8 cellular contexts compared by ENCODE assay signal in genomic region chr4:174217273-174218126, GRCh38.
DNase-seq lines count a peak whose midpoint lies in the region; ATAC-seq, FAIRE-seq and TF ChIP-seq lines count a peak whose summit lies in the region.

No MANE protein-coding gene starts in this region.

- no peak for TF ChIP-seq EP300 in stomach (IDR thresholded peaks at IDR 0.05)

- intact Hi-C loops in A673 (cut with micrococcal nuclease; ENCODE audit: unreplicated experiment) (no loop called here), stomach (cut with DNase I; ENCODE audit: low total_unique reads) (no loop called here)

- no peak for FAIRE-seq in frontal cortex (lab: Jason Lieb, UNC)

- POLR2A ChIA-PET in A673 (lab: Charles Lee; ENCODE audit: low non-redundant PET), result no interaction called here

- H3K9ac ChIP-seq in adipocyte (ENCODE audit: low read length) (peak overlapping the region; percentile 69), iPS-15b (ENCODE audit: low read depth, low read length) (no peak overlapping the region)

- no TSS peak for BruUV-seq in A673 (replicated peaks; lab: Mats Ljungman, UMichigan)

- H3K27ac ChIP-seq in A673 (ENCODE audit: low read depth, low read length, poor library complexity, severe bottlenecking), result peak overlapping the region; percentile 41
- peak overlapping the region in 1 of 5 donors; percentile 60 for H3K27ac ChIP-seq in stomach

- TF ChIP-seq CTCF in A673 (conservative IDR thresholded peaks at IDR 0.05; ENCODE audit: low read depth, low read length), result 0 out of 2 replicates have a peak, but pooled peaks have one; percentile 20
- no peak for TF ChIP-seq CTCF in stomach (IDR thresholded peaks at IDR 0.05)

- no peaks in the 10 kb centered on the region for H3K27me3 ChIP-seq in A673 (replicated peaks; ENCODE audit: insufficient read depth, low read depth, low read length, poor library complexity)
- peaks cover 82% of the 10 kb centered on the region for H3K27me3 ChIP-seq in H7 (ENCODE audit: control insufficient read depth, insufficient read depth, low read length)
- H3K27me3 ChIP-seq in adipocyte (replicated peaks; ENCODE audit: control insufficient read depth, insufficient read depth, low read length), result peaks cover 37% of the 10 kb centered on the region
- H3K27me3 ChIP-seq in iPS-15b (ENCODE audit: control insufficient read depth, insufficient read depth, low read length), result peaks cover 96% of the 10 kb centered on the region
- H3K27me3 ChIP-seq in stomach, result peaks cover 11 to 84% (median 66%) of the 10 kb centered on the region in 3 donors

- peak; percentile 70 for DNase-seq in A673 (ENCODE audit: low spot score)
- DNase-seq in H7, result peak; percentile 57
- peak; percentile 73 for DNase-seq in adipocyte (ENCODE audit: low read depth)
- DNase-seq in stomach, result no peak
- DNase-seq in frontal cortex (ENCODE audit: low spot score in 2 of 2), result no peak

- H3K4me3 ChIP-seq in A673 (ENCODE audit: low read depth, low read length, poor library complexity, severe bottlenecking), result peak overlapping the region; percentile 35
- H3K4me3 ChIP-seq in H7 (ENCODE audit: insufficient read depth, low read depth, low read length), result peak overlapping the region; percentile 1; the same call in 1 of the 2 replicates
- peak overlapping the region; percentile 81 for H3K4me3 ChIP-seq in adipocyte (ENCODE audit: low read length)
- peak overlapping the region; percentile 44 for H3K4me3 ChIP-seq in iPS-15b (ENCODE audit: low read depth, low read length)
- H3K4me3 ChIP-seq in stomach, result peak overlapping the region; percentile 30 to 47 (median 31)

- H3K4me1 ChIP-seq in A673 (ENCODE audit: insufficient read depth, low read length, poor library complexity, severe bottlenecking), result peaks cover 7% of the 10 kb centered on the region
- H3K4me1 ChIP-seq in adipocyte (ENCODE audit: control insufficient read depth, insufficient read depth, low read length), result peaks cover 28% of the 10 kb centered on the region
- H3K4me1 ChIP-seq in iPS-15b (ENCODE audit: control insufficient read depth, insufficient read depth, low read length), result peaks cover 6% of the 10 kb centered on the region
- H3K4me1 ChIP-seq in stomach, result peaks cover 23 to 50% (median 36%) of the 10 kb centered on the region in 4 donors

- TF ChIP-seq POLR2A in stomach (IDR thresholded peaks at IDR 0.05), result no peak

- WGBS in stomach, 5 donors, result 1 to 4% (median 3%) methylated on average over 26 to 41 of the region's 41 CpGs

- ATAC-seq in GM18870 (IDR thresholded peaks at IDR 0.05; ENCODE audit: unreplicated experiment), result no peak
- ATAC-seq in GM19397 (IDR thresholded peaks at IDR 0.05; ENCODE audit: unreplicated experiment), result no peak

- H3K36me3 ChIP-seq in A673 (ENCODE audit: insufficient read depth, low read length, poor library complexity, severe bottlenecking), result no peaks in the 10 kb centered on the region
- no peaks in the 10 kb centered on the region for H3K36me3 ChIP-seq in H7 (replicated peaks; ENCODE audit: control insufficient read depth, insufficient read depth, low read length)
- H3K36me3 ChIP-seq in adipocyte (ENCODE audit: control insufficient read depth, insufficient read depth, low read length, severe bottlenecking), result no peaks in the 10 kb centered on the region
- H3K36me3 ChIP-seq in iPS-15b (ENCODE audit: control insufficient read depth, insufficient read depth, low read length), result no peaks in the 10 kb centered on the region
- no peaks in the 10 kb centered on the region for H3K36me3 ChIP-seq in stomach

- CTCF ChIA-PET in A673 (lab: Charles Lee), result no interaction called here

- H3K9me3 ChIP-seq in A673 (ENCODE audit: low read depth, low read length, poor library complexity, severe bottlenecking) (no peaks in the 10 kb centered on the region), adipocyte (ENCODE audit: control insufficient read depth, low read length) (no peaks in the 10 kb centered on the region), iPS-15b (ENCODE audit: control insufficient read depth, insufficient read depth, low read length) (no peaks in the 10 kb centered on the region), stomach (no peaks in the 10 kb centered on the region)

Comparison
In these comparisons a context has a peak if more than half of its experiments do, and no peak if none do; other contexts are left out.
1. DNase-seq: peak in A673 (single experiment), H7 (single experiment) and adipocyte (single experiment); none in stomach (single experiment) and frontal cortex (0 of 2).
2. H3K4me3 ChIP-seq: peak in every context shown above with its lines; median percentile 81 in adipocyte; 44 in iPS-15b; 35 in A673; 31 in stomach; 1 in H7.